Comparison of ENCODE assay signal across 23 cellular contexts in the genomic region with DNA sequence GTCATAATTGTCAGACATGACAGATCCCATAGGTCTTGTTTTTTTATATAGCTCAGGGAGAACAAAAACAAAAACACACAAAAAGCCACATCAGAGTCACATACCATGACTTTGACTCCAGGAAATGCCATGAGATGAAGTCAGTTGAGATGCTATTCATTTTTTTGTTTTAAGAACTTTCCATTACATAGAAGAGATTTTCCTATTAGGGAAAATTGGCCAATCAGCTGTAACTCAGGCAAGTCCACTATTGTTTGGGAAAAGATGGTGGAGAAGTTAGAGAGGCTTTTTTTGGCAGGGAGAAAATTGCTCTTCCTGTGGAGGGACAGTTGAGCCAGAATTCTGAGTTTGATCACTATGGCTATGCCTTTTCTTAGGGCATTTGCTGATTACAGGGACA.
DNase-seq lines count a peak whose midpoint lies in the region; ATAC-seq and TF ChIP-seq lines count a peak whose summit lies in the region.
"Had no signal": no experiment of that assay in that cellular context is flagged by ENCODE, and none has a peak within 500 bp of the region (broad histone marks: within the 10 kb centered on the region; RNA-seq: fewer than 3 reads in every experiment).

No MANE protein-coding gene starts in this region.

- no peaks in the 10 kb centered on the region for H3K9me2 ChIP-seq in GM23248 (ENCODE audit: insufficient read depth)

- H3K4me3 Mint-ChIP-seq in activated CD8-positive, alpha-beta T cell treated with anti-CD3 and anti-CD28 coated beads for 36 hours = no peak overlapping the region
- H3K4me3 Mint-ChIP-seq: activated CD4-positive, alpha-beta T cell treated with anti-CD3 and anti-CD28 coated beads, Interleukin-2, amount 10 ng/mL, durations not matched to agents 24 days and 14 days; H9; memory B cell; naive thymus-derived CD8-positive, alpha-beta T cell; T-cell had no signal

- TF ChIP-seq CTCF in A673 (conservative IDR thresholded peaks at IDR 0.05; ENCODE audit: low read depth, low read length) = no peak
- no peak for TF ChIP-seq CTCF in brain microvascular endothelial cell (IDR thresholded peaks at IDR 0.05; ENCODE audit: low read depth, low read length, missing control alignments)
- no peak for TF ChIP-seq CTCF in activated CD8-positive, alpha-beta T cell treated with anti-CD3 and anti-CD28 coated beads for 36 hours (IDR thresholded peaks at IDR 0.05)

- BruUV-seq in A673 (replicated peaks; lab: Mats Ljungman, UMichigan) = no TSS peak

- no peaks in the 10 kb centered on the region for H3K4me1 ChIP-seq in A673 (ENCODE audit: insufficient read depth, low read length, poor library complexity, severe bottlenecking)
- H3K4me1 ChIP-seq in GM23248 (ENCODE audit: insufficient read depth) = peaks cover 13% of the 10 kb centered on the region
- H3K4me1 ChIP-seq: psoas muscle had no signal

- in situ Hi-C loops in GM23248 (cut with MboI) (no loop called here), brain microvascular endothelial cell (cut with HindIII; ENCODE audit: low pct_ligation_motif_present, low sequenced_read_pairs) (no loop called here)

- peaks cover 13% of the 10 kb centered on the region; the same call in 1 of the 2 replicates for H3F3A ChIP-seq in GM23248 (ENCODE audit: insufficient read depth)

- no peaks in the 10 kb centered on the region for H4K20me1 ChIP-seq in GM23248 (ENCODE audit: insufficient read depth)

- intact Hi-C loops in A673 (cut with micrococcal nuclease; ENCODE audit: unreplicated experiment) = no loop called here
- intact Hi-C loops in activated CD8-positive, alpha-beta T cell treated with anti-CD3 and anti-CD28 coated beads for 36 hours (cut with micrococcal nuclease) = no loop called here

- peak; percentile 11 for DNase-seq in A673 (ENCODE audit: low spot score)
- peak; percentile 74 for DNase-seq in GM23248
- peak; percentile 67 for DNase-seq in brain microvascular endothelial cell
- DNase-seq in glomerular endothelial cell (ENCODE audit: extremely low read depth, low read depth, low spot score) = peak; percentile 69
- DNase-seq in Kasumi-1 (lab: John Stamatoyannopoulos, UW) = no peak
- DNase-seq in NCI-H446 (lab: John Stamatoyannopoulos, UW) = no peak
- DNase-seq in cerebellum (ENCODE audit: low spot score) = no peak
- DNase-seq in activated CD8-positive, alpha-beta T cell treated with anti-CD3 and anti-CD28 coated beads for 36 hours = no peak
- DNase-seq: ACHN; activated CD4-positive, alpha-beta T cell treated with anti-CD3 and anti-CD28 coated beads, Interleukin-2, amount 10 ng/mL, durations not matched to agents 24 days and 14 days; activated CD8-positive, alpha-beta memory T cell treated with anti-CD3 and anti-CD28 coated beads, Interleukin-2, amount 50 U/mL, for 48 hours; activated gamma-delta T cell treated with Interleukin-2 at 50 U/mL for 16 hours; anterior cingulate cortex; H9; hippocampal formation; kidney; naive thymus-derived CD8-positive, alpha-beta T cell; NCI-H2029 treated with DMSO at 0.1 percent for 48 hours; psoas muscle; T-cell; tibial artery had no signal

- no peaks in the 10 kb centered on the region for H3K79me2 ChIP-seq in GM23248 (ENCODE audit: insufficient read depth)

- H3K27ac ChIP-seq in A673 (ENCODE audit: low read depth, low read length, poor library complexity, severe bottlenecking) (no peak overlapping the region), GM23248 (peak overlapping the region; percentile 74), brain microvascular endothelial cell (peak overlapping the region; percentile 70)
- H3K27ac ChIP-seq: psoas muscle had no signal

- H3K4me2 ChIP-seq in GM23248 (ENCODE audit: unreplicated experiment) = no peak overlapping the region

- no peaks in the 10 kb centered on the region for H3K4me1 Mint-ChIP-seq in activated CD8-positive, alpha-beta T cell treated with anti-CD3 and anti-CD28 coated beads for 36 hours (ENCODE audit: low read depth)
- H3K4me1 Mint-ChIP-seq: activated CD4-positive, alpha-beta T cell treated with anti-CD3 and anti-CD28 coated beads, Interleukin-2, amount 10 ng/mL, durations not matched to agents 24 days and 14 days; memory B cell; T-cell had no signal

- no peaks in the 10 kb centered on the region for H3K36me3 ChIP-seq in A673 (ENCODE audit: insufficient read depth, low read length, poor library complexity, severe bottlenecking)
- no peaks in the 10 kb centered on the region for H3K36me3 ChIP-seq in GM23248 (ENCODE audit: low read depth)
- H3K36me3 ChIP-seq in brain microvascular endothelial cell (replicated peaks) = no peaks in the 10 kb centered on the region

- H3K9me3 ChIP-seq in A673 (ENCODE audit: low read depth, low read length, poor library complexity, severe bottlenecking) (peaks cover 7% of the 10 kb centered on the region), GM23248 (ENCODE audit: low read depth) (no peaks in the 10 kb centered on the region)

- H3K27me3 ChIP-seq in A673 (replicated peaks; ENCODE audit: insufficient read depth, low read depth, low read length, poor library complexity) = no peaks in the 10 kb centered on the region
- no peaks in the 10 kb centered on the region for H3K27me3 ChIP-seq in GM23248 (replicated peaks; ENCODE audit: insufficient read depth)
- no peaks in the 10 kb centered on the region for H3K27me3 ChIP-seq in brain microvascular endothelial cell (replicated peaks)
- H3K27me3 ChIP-seq: tibial artery had no signal

- no peak for ATAC-seq in activated CD8-positive, alpha-beta T cell treated with anti-CD3 and anti-CD28 coated beads for 36 hours
- ATAC-seq: esophagus mucosa; naive thymus-derived CD8-positive, alpha-beta T cell; psoas muscle; T-cell had no signal

- no peak overlapping the region for H3K4me3 ChIP-seq in A673 (ENCODE audit: low read depth, low read length, poor library complexity, severe bottlenecking)
- no peak overlapping the region for H3K4me3 ChIP-seq in GM23248
- H3K4me3 ChIP-seq in brain microvascular endothelial cell (ENCODE audit: low read depth, low read length) = no peak overlapping the region
- H3K4me3 ChIP-seq: psoas muscle, tibial artery had no signal

- H2AFZ ChIP-seq in GM23248 = peak overlapping the region; percentile 74

- peaks cover 2% of the 10 kb centered on the region for H3K36me3 Mint-ChIP-seq in activated CD8-positive, alpha-beta T cell treated with anti-CD3 and anti-CD28 coated beads for 36 hours (ENCODE audit: low read depth)

- CTCF ChIA-PET in A673 (lab: Charles Lee) = no interaction called here
- CTCF ChIA-PET in activated CD8-positive, alpha-beta T cell treated with anti-CD3 and anti-CD28 coated beads for 36 hours (lab: Charles Lee) = interaction anchor here (0.6 kb wide), 1 partner anchor 437 kb away, joined by 3 read pairs; no protein-coding TSS in a partner anchor

- H3K9ac ChIP-seq in GM23248 = peak overlapping the region; percentile 34; the same call in 1 of the 2 replicates

- no peaks in the 10 kb centered on the region for H3K27me3 Mint-ChIP-seq in activated CD8-positive, alpha-beta T cell treated with anti-CD3 and anti-CD28 coated beads for 36 hours
- H3K27me3 Mint-ChIP-seq: memory B cell; naive thymus-derived CD8-positive, alpha-beta T cell; T-cell had no signal

- peaks cover 12% of the 10 kb centered on the region for H3K9me3 Mint-ChIP-seq in activated CD8-positive, alpha-beta T cell treated with anti-CD3 and anti-CD28 coated beads for 36 hours

- POLR2A ChIA-PET in A673 (lab: Charles Lee; ENCODE audit: low non-redundant PET) = no interaction called here
- POLR2A ChIA-PET in activated CD8-positive, alpha-beta T cell treated with anti-CD3 and anti-CD28 coated beads for 36 hours (lab: Charles Lee) = no interaction called here

- no peak overlapping the region for H3K27ac Mint-ChIP-seq in activated CD8-positive, alpha-beta T cell treated with anti-CD3 and anti-CD28 coated beads for 36 hours
- H3K27ac Mint-ChIP-seq: activated CD4-positive, alpha-beta T cell treated with anti-CD3 and anti-CD28 coated beads, Interleukin-2, amount 10 ng/mL, durations not matched to agents 24 days and 14 days; H9; memory B cell; naive thymus-derived CD8-positive, alpha-beta T cell; T-cell had no signal

Comparison
In these comparisons a context has a peak if more than half of its experiments do, and no peak if none do; other contexts are left out.
1. DNase-seq: peak in A673 (single experiment), GM23248 (single experiment), brain microvascular endothelial cell (single experiment) and glomerular endothelial cell (single experiment); none in Kasumi-1 (0 of 2), NCI-H446 (0 of 2), cerebellum (single experiment) and activated CD8-positive, alpha-beta T cell treated with anti-CD3 and anti-CD28 coated beads for 36 hours (single experiment).